Comparison of ENCODE assay signal across 25 cellular contexts in genomic region chr15:38600241-38600640, GRCh38. TPM values are rescaled to one million over a fixed set of nuclear protein-coding genes. Genes with fewer than 3 reads are reported as not detected.
"Had no signal": no experiment of that assay in that cellular context is flagged by ENCODE, and none has a peak within 500 bp of the region (broad histone marks: within the 10 kb centered on the region; RNA-seq: fewer than 3 reads in every experiment).

No MANE protein-coding gene starts in this region.

- H3K4me2 ChIP-seq: hepatocyte had no signal

- H3K36me3 ChIP-seq: adrenal gland, gastroesophageal sphincter, right lobe of liver, thoracic aorta, upper lobe of left lung, vagina had no signal

- DNase-seq: activated CD4-positive, alpha-beta memory T cell treated with anti-CD3 and anti-CD28 coated beads for 36 hours; activated CD4-positive, alpha-beta T cell treated with anti-CD3 and anti-CD28 coated beads for 48 hours; activated CD8-positive, alpha-beta memory T cell treated with anti-CD3 and anti-CD28 coated beads, Interleukin-2, amount 50 U/mL, for 4 hours; activated effector memory CD4-positive, alpha-beta T cell treated with anti-CD3 and anti-CD28 coated beads, Interleukin-2, amount 50 U/mL, for 16 hours; activated naive CD4-positive, alpha-beta T cell treated with anti-CD3 and anti-CD28 coated beads for 36 hours; activated naive CD8-positive, alpha-beta T cell treated with anti-CD3 and anti-CD28 coated beads for 36 hours; activated T-cell treated with anti-CD3 and anti-CD28 coated beads, Interleukin-2, amount 50 U/mL, for 1 hour; adrenal gland; aorta; body of pancreas; left cardiac atrium; left ventricle myocardium superior; mammary epithelial cell; right lobe of liver; stimulated activated CD4-positive, alpha-beta T cell treated with anti-CD3 and anti-CD28 coated beads, Interleukin-12 subunit alpha, Interleukin-12 subunit beta, amount 100 ng/mL, for 4 hours; stimulated activated CD4-positive, alpha-beta T cell treated with anti-CD3 and anti-CD28 coated beads, Interleukin-4, amount 100 ng/mL, for 24 hours; upper lobe of left lung had no signal

- H3K4me3 ChIP-seq: adrenal gland, body of pancreas, gastroesophageal sphincter, hepatocyte, right lobe of liver, thoracic aorta, upper lobe of left lung, vagina had no signal

- H3K9me3 ChIP-seq: adrenal gland, body of pancreas, gastroesophageal sphincter, right lobe of liver, thoracic aorta, upper lobe of left lung, vagina had no signal

- ATAC-seq: body of pancreas; gastroesophageal sphincter; left cardiac atrium; left ventricle myocardium superior; right lobe of liver; stimulated activated effector memory CD8-positive, alpha-beta T cell treated with anti-CD3 and anti-CD28 coated beads, Interleukin-12 subunit alpha, Interleukin-12 subunit beta, amount 100 ng/mL, for 72 hours had no signal

- FAIRE-seq: endothelial cell of umbilical vein, keratinocyte had no signal

- H2AFZ ChIP-seq: hepatocyte had no signal

- H3K27ac ChIP-seq: adrenal gland, body of pancreas, gastroesophageal sphincter, hepatocyte, right lobe of liver, thoracic aorta, upper lobe of left lung, vagina had no signal

- H3K4me1 ChIP-seq: adrenal gland, body of pancreas, gastroesophageal sphincter, right lobe of liver, upper lobe of left lung, vagina had no signal

- H3K79me2 ChIP-seq: hepatocyte had no signal

- H3K27me3 ChIP-seq: adrenal gland, body of pancreas, hepatocyte, right lobe of liver, upper lobe of left lung, vagina had no signal

RNA-seq across cellular contexts. Expression of gene RASGRP1, which starts 35.6 kb away (rescaled TPM):
- total RNA-seq: fibroblast of lung had no signal
- polyA plus RNA-seq: mammary epithelial cell had no signal
